1 cellular context compared by ENCODE assay signal in the genomic region with DNA sequence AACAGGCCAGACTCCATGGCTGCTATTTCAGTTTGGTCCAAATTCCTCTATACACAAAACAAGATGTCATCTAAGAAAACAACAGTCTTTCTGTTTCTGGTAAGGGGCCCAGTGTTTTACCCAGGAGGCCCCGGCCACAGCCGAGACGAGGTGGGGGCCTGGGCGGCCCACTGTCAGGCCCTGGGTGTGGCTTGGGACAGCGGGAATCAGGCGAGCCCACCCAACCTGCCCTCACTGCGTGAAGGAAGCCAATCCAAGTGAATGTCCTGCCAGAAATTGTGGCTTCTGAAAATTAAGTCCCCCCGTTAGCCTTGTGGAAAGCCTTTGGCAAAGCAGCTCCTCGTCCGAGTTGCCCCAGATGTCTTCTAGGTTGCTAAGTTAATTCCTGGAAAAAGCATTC.
TF ChIP-seq lines count a peak whose summit lies in the region.

No MANE protein-coding gene starts in this region.

TF ChIP-seq in GM12878, 131 proteins besides CTCF, POLR2A, EP300 and RAD21:
- no peak for TF ChIP-seq BMI1 (IDR thresholded peaks at IDR 0.05; ENCODE audit: borderline replicate concordance)
- TF ChIP-seq BACH1 (IDR thresholded peaks at IDR 0.05; ENCODE audit: borderline replicate concordance) = no peak
- TF ChIP-seq HCFC1 (IDR thresholded peaks at IDR 0.05; ENCODE audit: low read length) = no peak
- TF ChIP-seq RFX5 (IDR thresholded peaks at IDR 0.05; ENCODE audit: low read depth, low read length) = no peak
- no peak for TF ChIP-seq NR2F1 (conservative IDR thresholded peaks at IDR 0.05)
- no peak for TF ChIP-seq WRNIP1 (IDR thresholded peaks at IDR 0.05; ENCODE audit: borderline replicate concordance, low read depth, low read length)
- TF ChIP-seq RCOR1 (conservative IDR thresholded peaks at IDR 0.05; ENCODE audit: low read depth, low read length) = no peak
- no peak for TF ChIP-seq SMAD1 (IDR thresholded peaks at IDR 0.05; ENCODE audit: low read depth, partially characterized antibody)
- TF ChIP-seq, protein P1, sequence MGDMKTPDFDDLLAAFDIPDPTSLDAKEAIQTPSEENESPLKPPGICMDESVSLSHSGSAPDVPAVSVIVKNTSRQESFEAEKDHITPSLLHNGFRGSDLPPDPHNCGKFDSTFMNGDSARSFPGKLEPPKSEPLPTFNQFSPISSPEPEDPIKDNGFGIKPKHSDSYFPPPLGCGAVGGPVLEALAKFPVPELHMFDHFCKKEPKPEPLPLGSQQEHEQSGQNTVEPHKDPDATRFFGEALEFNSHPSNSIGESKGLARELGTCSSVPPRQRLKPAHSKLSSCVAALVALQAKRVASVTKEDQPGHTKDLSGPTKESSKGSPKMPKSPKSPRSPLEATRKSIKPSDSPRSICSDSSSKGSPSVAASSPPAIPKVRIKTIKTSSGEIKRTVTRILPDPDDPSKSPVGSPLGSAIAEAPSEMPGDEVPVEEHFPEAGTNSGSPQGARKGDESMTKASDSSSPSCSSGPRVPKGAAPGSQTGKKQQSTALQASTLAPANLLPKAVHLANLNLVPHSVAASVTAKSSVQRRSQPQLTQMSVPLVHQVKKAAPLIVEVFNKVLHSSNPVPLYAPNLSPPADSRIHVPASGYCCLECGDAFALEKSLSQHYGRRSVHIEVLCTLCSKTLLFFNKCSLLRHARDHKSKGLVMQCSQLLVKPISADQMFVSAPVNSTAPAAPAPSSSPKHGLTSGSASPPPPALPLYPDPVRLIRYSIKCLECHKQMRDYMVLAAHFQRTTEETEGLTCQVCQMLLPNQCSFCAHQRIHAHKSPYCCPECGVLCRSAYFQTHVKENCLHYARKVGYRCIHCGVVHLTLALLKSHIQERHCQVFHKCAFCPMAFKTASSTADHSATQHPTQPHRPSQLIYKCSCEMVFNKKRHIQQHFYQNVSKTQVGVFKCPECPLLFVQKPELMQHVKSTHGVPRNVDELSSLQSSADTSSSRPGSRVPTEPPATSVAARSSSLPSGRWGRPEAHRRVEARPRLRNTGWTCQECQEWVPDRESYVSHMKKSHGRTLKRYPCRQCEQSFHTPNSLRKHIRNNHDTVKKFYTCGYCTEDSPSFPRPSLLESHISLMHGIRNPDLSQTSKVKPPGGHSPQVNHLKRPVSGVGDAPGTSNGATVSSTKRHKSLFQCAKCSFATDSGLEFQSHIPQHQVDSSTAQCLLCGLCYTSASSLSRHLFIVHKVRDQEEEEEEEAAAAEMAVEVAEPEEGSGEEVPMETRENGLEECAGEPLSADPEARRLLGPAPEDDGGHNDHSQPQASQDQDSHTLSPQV (IDR thresholded peaks at IDR 0.05) = no peak
- TF ChIP-seq ZZZ3 (IDR thresholded peaks at IDR 0.05; ENCODE audit: control insufficient read depth, insufficient read length, low read depth) = no peak
- no peak for TF ChIP-seq TARDBP (IDR thresholded peaks at IDR 0.05; ENCODE audit: borderline replicate concordance)
- TF ChIP-seq, protein P2, sequence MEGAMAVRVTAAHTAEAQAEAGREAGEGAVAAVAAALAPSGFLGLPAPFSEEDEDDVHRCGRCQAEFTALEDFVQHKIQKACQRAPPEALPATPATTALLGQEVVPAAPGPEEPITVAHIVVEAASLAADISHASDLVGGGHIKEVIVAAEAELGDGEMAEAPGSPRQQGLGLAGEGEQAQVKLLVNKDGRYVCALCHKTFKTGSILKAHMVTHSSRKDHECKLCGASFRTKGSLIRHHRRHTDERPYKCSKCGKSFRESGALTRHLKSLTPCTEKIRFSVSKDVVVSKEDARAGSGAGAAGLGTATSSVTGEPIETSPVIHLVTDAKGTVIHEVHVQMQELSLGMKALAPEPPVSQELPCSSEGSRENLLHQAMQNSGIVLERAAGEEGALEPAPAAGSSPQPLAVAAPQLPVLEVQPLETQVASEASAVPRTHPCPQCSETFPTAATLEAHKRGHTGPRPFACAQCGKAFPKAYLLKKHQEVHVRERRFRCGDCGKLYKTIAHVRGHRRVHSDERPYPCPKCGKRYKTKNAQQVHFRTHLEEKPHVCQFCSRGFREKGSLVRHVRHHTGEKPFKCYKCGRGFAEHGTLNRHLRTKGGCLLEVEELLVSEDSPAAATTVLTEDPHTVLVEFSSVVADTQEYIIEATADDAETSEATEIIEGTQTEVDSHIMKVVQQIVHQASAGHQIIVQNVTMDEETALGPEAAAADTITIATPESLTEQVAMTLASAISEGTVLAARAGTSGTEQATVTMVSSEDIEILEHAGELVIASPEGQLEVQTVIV (IDR thresholded peaks at IDR 0.05; ENCODE audit: borderline replicate concordance, partially characterized antibody) = no peak
- no peak for TF ChIP-seq CREM (IDR thresholded peaks at IDR 0.05; ENCODE audit: low read depth)
- TF ChIP-seq, protein P3, sequence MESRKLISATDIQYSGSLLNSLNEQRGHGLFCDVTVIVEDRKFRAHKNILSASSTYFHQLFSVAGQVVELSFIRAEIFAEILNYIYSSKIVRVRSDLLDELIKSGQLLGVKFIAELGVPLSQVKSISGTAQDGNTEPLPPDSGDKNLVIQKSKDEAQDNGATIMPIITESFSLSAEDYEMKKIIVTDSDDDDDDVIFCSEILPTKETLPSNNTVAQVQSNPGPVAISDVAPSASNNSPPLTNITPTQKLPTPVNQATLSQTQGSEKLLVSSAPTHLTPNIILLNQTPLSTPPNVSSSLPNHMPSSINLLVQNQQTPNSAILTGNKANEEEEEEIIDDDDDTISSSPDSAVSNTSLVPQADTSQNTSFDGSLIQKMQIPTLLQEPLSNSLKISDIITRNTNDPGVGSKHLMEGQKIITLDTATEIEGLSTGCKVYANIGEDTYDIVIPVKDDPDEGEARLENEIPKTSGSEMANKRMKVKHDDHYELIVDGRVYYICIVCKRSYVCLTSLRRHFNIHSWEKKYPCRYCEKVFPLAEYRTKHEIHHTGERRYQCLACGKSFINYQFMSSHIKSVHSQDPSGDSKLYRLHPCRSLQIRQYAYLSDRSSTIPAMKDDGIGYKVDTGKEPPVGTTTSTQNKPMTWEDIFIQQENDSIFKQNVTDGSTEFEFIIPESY (IDR thresholded peaks at IDR 0.05) = no peak
- TF ChIP-seq, protein P4, sequence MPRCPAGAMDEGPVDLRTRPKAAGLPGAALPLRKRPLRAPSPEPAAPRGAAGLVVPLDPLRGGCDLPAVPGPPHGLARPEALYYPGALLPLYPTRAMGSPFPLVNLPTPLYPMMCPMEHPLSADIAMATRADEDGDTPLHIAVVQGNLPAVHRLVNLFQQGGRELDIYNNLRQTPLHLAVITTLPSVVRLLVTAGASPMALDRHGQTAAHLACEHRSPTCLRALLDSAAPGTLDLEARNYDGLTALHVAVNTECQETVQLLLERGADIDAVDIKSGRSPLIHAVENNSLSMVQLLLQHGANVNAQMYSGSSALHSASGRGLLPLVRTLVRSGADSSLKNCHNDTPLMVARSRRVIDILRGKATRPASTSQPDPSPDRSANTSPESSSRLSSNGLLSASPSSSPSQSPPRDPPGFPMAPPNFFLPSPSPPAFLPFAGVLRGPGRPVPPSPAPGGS (IDR thresholded peaks at IDR 0.05; ENCODE audit: borderline replicate concordance, insufficient read depth, low read depth, low read length, poor library complexity, severe bottlenecking) = no peak
- no peak for TF ChIP-seq MEF2B (IDR thresholded peaks at IDR 0.05; ENCODE audit: partially characterized antibody, poor library complexity, severe bottlenecking)
- TF ChIP-seq NFIC (IDR thresholded peaks at IDR 0.05; ENCODE audit: low read depth, low read length) = no peak
